Comparison of ENCODE assay signal across 8 cellular contexts in the genomic region with DNA sequence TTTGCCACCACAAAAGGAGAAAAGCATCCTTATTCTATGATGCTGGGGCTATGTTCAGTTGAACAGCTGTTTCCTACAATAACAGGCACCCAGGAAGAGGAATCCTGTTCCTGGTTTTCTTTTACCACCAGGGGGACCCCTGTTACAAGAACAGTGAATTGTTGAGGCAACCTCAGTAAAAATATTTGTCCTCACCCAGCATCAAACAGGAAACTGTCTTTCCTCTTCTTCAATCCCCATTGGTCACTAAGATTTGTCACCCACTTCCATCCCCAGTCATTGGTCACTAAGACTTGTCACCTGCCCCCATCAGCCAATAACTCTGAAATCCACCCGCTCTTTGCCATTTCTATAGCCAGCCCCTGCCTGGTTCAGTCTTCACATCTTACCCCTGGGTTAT.
DNase-seq lines count a peak whose midpoint lies in the region; TF ChIP-seq lines count a peak whose summit lies in the region.

No MANE protein-coding gene starts in this region.

- no peak overlapping the region for H3K4me3 Mint-ChIP-seq in activated T-helper 2 cell treated with anti-CD3 and anti-CD28 coated beads, Interferon-gamma antibody, Interleukin-2, Interleukin-4, amounts not matched to agents 10 μg/mL and 5 μg/mL and 100 μg/mL, durations not matched to agents 14 hours and 24 hours and 36 hours (ENCODE audit: low read depth)

- H3K36me3 Mint-ChIP-seq in activated T-helper 2 cell treated with anti-CD3 and anti-CD28 coated beads, Interferon-gamma antibody, Interleukin-2, Interleukin-4, amounts not matched to agents 10 μg/mL and 5 μg/mL and 100 μg/mL, durations not matched to agents 14 hours and 24 hours and 36 hours (ENCODE audit: low read depth), result no peaks in the 10 kb centered on the region

- peaks cover 5% of the 10 kb centered on the region for H3K4me1 Mint-ChIP-seq in activated T-helper 2 cell treated with anti-CD3 and anti-CD28 coated beads, Interferon-gamma antibody, Interleukin-2, Interleukin-4, amounts not matched to agents 10 μg/mL and 5 μg/mL and 100 μg/mL, durations not matched to agents 14 hours and 24 hours and 36 hours (ENCODE audit: low read depth)

- TF ChIP-seq CTCF in AG09309 (IDR thresholded peaks at IDR 0.05; ENCODE audit: control insufficient read depth, insufficient read depth, low read depth, low read length, missing control alignments), result peak; percentile 75
- TF ChIP-seq CTCF in GM12873 (IDR thresholded peaks at IDR 0.05; ENCODE audit: insufficient read depth, low read depth, low read length, missing control alignments), result peak; percentile 69
- peak; percentile 62 for TF ChIP-seq CTCF in HFF-Myc (IDR thresholded peaks at IDR 0.05; ENCODE audit: low read depth, low read length, missing control alignments)

- H3K4me3 ChIP-seq in AG09309 (ENCODE audit: control insufficient read depth, low read depth, low read length) (no peak overlapping the region), HFF-Myc (replicated peaks; ENCODE audit: low read depth, low read length) (no peak overlapping the region)

- H3K27me3 Mint-ChIP-seq in activated T-helper 2 cell treated with anti-CD3 and anti-CD28 coated beads, Interferon-gamma antibody, Interleukin-2, Interleukin-4, amounts not matched to agents 10 μg/mL and 5 μg/mL and 100 μg/mL, durations not matched to agents 14 hours and 24 hours and 36 hours (ENCODE audit: low read depth), result peaks cover 4% of the 10 kb centered on the region

- intact Hi-C loops in activated T-helper 2 cell treated with anti-CD3 and anti-CD28 coated beads, Interferon-gamma antibody, Interleukin-2, Interleukin-4, amounts not matched to agents 10 μg/mL and 5 μg/mL and 100 μg/mL, durations not matched to agents 14 hours and 24 hours and 36 hours (cut with micrococcal nuclease), result loop anchor here (2.0 to 5.0 kb wide), 3 partner anchors 232 to 392 kb away; no protein-coding TSS in a partner anchor

- H3K9me3 Mint-ChIP-seq in activated T-helper 2 cell treated with anti-CD3 and anti-CD28 coated beads, Interferon-gamma antibody, Interleukin-2, Interleukin-4, amounts not matched to agents 10 μg/mL and 5 μg/mL and 100 μg/mL, durations not matched to agents 14 hours and 24 hours and 36 hours, result no peaks in the 10 kb centered on the region

- DNase-seq in AG09309 (ENCODE audit: low read depth), result peak; percentile 42
- peak; percentile 47 for DNase-seq in HFF-Myc (ENCODE audit: extremely low read depth, low read depth)
- peak; percentile 69 for DNase-seq in M059J (ENCODE audit: low read depth)
- DNase-seq in SK-MEL-5 (ENCODE audit: low read depth, low spot score), result peak; percentile 83
- peak; percentile 49 for DNase-seq in epidermal melanocyte (ENCODE audit: insufficient read length, low spot score)
- peak; percentile 63 for DNase-seq in midbrain (lab: John Stamatoyannopoulos, UW)
- DNase-seq in activated T-helper 2 cell treated with anti-CD3 and anti-CD28 coated beads, Interferon-gamma antibody, Interleukin-2, Interleukin-4, amounts not matched to agents 10 μg/mL and 5 μg/mL and 100 μg/mL, durations not matched to agents 14 hours and 24 hours and 36 hours (ENCODE audit: low spot score), result no peak

- in situ Hi-C loops in SK-MEL-5 (cut with HindIII; ENCODE audit: low pct_unique_long_range_greater_than_20kb, low sequenced_read_pairs), result no loop called here

- H3K27ac Mint-ChIP-seq in activated T-helper 2 cell treated with anti-CD3 and anti-CD28 coated beads, Interferon-gamma antibody, Interleukin-2, Interleukin-4, amounts not matched to agents 10 μg/mL and 5 μg/mL and 100 μg/mL, durations not matched to agents 14 hours and 24 hours and 36 hours, result no peak overlapping the region
